Comparison of ENCODE assay signal across 6 cellular contexts in the genomic region with DNA sequence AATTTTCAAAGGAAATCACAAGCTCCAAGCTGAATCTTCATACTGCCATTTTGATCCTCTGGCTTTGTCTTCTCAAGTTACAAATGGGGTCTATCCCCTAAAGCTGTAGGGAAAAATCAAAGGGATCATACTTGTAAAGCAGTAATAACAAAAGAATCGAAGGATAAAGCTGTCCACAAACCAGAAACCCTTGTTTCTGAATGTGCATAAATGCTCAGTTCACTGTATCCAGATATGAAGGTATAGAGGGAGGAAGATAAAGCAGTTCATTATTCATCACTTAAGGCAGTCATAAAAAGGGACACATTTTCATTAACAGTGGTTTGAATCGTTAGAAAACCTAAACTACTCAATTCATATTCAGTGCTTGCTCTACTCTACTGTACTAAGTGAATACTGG.
"Had no signal": no experiment of that assay in that cellular context is flagged by ENCODE, and none has a peak within 500 bp of the region (broad histone marks: within the 10 kb centered on the region; RNA-seq: fewer than 3 reads in every experiment).

No MANE protein-coding gene starts in this region.

- H3K4me3 Mint-ChIP-seq: IgD-negative memory B cell had no signal

- H3K4me1 Mint-ChIP-seq: IgD-negative memory B cell had no signal

- DNase-seq: IMR-90, KBM-7 had no signal

- H3K27ac Mint-ChIP-seq: IgD-negative memory B cell had no signal

- H3K27me3 Mint-ChIP-seq: IgD-negative memory B cell had no signal

- H3K36me3 Mint-ChIP-seq: IgD-negative memory B cell had no signal

- FAIRE-seq: HepG2, HTR-8/SVneo, K562 had no signal

- H3K9me3 Mint-ChIP-seq: IgD-negative memory B cell had no signal
